Comparison of ENCODE assay signal across 1 cellular context in genomic region chr2:85394256-85394655, GRCh38.
TF ChIP-seq lines count a peak whose summit lies in the region.

No MANE protein-coding gene starts in this region.

TF ChIP-seq in SK-N-SH, 30 proteins besides CTCF, POLR2A, EP300 and RAD21 (continued from another document):
- TF ChIP-seq, protein P1, sequence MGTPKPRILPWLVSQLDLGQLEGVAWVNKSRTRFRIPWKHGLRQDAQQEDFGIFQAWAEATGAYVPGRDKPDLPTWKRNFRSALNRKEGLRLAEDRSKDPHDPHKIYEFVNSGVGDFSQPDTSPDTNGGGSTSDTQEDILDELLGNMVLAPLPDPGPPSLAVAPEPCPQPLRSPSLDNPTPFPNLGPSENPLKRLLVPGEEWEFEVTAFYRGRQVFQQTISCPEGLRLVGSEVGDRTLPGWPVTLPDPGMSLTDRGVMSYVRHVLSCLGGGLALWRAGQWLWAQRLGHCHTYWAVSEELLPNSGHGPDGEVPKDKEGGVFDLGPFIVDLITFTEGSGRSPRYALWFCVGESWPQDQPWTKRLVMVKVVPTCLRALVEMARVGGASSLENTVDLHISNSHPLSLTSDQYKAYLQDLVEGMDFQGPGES (IDR thresholded peaks at IDR 0.05; ENCODE audit: low read depth, low read length): no peak
- no peak for TF ChIP-seq ELF1 (IDR thresholded peaks at IDR 0.05)
- no peak for TF ChIP-seq MAX (IDR thresholded peaks at IDR 0.05; ENCODE audit: low read depth)
- TF ChIP-seq, protein P2, sequence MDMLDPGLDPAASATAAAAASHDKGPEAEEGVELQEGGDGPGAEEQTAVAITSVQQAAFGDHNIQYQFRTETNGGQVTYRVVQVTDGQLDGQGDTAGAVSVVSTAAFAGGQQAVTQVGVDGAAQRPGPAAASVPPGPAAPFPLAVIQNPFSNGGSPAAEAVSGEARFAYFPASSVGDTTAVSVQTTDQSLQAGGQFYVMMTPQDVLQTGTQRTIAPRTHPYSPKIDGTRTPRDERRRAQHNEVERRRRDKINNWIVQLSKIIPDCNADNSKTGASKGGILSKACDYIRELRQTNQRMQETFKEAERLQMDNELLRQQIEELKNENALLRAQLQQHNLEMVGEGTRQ (IDR thresholded peaks at IDR 0.05; ENCODE audit: borderline replicate concordance, low read depth, low read length): no peak
- TF ChIP-seq RXRA (IDR thresholded peaks at IDR 0.05; ENCODE audit: borderline replicate concordance, low read depth): no peak
- TF ChIP-seq NFIC (IDR thresholded peaks at IDR 0.05; ENCODE audit: borderline replicate concordance): no peak
- TF ChIP-seq POLR2AphosphoS5 (IDR thresholded peaks at IDR 0.05; ENCODE audit: low read depth, low read length): no peak
- no peak for TF ChIP-seq SMC3 (IDR thresholded peaks at IDR 0.05; ENCODE audit: low read depth, low read length)
- no peak for TF ChIP-seq FOXM1 (IDR thresholded peaks at IDR 0.05; ENCODE audit: low read depth)
- no peak for TF ChIP-seq GABPA (IDR thresholded peaks at IDR 0.05; ENCODE audit: low read depth)
- TF ChIP-seq YY1 (IDR thresholded peaks at IDR 0.05; ENCODE audit: low read depth): no peak
- TF ChIP-seq, protein P3, sequence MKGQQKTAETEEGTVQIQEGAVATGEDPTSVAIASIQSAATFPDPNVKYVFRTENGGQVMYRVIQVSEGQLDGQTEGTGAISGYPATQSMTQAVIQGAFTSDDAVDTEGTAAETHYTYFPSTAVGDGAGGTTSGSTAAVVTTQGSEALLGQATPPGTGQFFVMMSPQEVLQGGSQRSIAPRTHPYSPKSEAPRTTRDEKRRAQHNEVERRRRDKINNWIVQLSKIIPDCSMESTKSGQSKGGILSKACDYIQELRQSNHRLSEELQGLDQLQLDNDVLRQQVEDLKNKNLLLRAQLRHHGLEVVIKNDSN (IDR thresholded peaks at IDR 0.05; ENCODE audit: borderline replicate concordance, low read depth): no peak
- TF ChIP-seq TCF12 (IDR thresholded peaks at IDR 0.05): no peak
- no peak for TF ChIP-seq MXI1 (IDR thresholded peaks at IDR 0.05; ENCODE audit: low read depth, low read length)
- no peak for TF ChIP-seq FOXJ3 (CRISPR knock-in tag; IDR thresholded peaks at IDR 0.05)
- TF ChIP-seq, protein P4, sequence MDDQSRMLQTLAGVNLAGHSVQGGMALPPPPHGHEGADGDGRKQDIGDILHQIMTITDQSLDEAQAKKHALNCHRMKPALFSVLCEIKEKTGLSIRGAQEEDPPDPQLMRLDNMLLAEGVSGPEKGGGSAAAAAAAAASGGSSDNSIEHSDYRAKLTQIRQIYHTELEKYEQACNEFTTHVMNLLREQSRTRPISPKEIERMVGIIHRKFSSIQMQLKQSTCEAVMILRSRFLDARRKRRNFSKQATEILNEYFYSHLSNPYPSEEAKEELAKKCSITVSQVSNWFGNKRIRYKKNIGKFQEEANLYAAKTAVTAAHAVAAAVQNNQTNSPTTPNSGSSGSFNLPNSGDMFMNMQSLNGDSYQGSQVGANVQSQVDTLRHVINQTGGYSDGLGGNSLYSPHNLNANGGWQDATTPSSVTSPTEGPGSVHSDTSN (IDR thresholded peaks at IDR 0.05): no peak
- TF ChIP-seq EZH2phosphoT487 (IDR thresholded peaks at IDR 0.05; ENCODE audit: borderline replicate concordance, low read depth): no peak
- TF ChIP-seq, protein P5, sequence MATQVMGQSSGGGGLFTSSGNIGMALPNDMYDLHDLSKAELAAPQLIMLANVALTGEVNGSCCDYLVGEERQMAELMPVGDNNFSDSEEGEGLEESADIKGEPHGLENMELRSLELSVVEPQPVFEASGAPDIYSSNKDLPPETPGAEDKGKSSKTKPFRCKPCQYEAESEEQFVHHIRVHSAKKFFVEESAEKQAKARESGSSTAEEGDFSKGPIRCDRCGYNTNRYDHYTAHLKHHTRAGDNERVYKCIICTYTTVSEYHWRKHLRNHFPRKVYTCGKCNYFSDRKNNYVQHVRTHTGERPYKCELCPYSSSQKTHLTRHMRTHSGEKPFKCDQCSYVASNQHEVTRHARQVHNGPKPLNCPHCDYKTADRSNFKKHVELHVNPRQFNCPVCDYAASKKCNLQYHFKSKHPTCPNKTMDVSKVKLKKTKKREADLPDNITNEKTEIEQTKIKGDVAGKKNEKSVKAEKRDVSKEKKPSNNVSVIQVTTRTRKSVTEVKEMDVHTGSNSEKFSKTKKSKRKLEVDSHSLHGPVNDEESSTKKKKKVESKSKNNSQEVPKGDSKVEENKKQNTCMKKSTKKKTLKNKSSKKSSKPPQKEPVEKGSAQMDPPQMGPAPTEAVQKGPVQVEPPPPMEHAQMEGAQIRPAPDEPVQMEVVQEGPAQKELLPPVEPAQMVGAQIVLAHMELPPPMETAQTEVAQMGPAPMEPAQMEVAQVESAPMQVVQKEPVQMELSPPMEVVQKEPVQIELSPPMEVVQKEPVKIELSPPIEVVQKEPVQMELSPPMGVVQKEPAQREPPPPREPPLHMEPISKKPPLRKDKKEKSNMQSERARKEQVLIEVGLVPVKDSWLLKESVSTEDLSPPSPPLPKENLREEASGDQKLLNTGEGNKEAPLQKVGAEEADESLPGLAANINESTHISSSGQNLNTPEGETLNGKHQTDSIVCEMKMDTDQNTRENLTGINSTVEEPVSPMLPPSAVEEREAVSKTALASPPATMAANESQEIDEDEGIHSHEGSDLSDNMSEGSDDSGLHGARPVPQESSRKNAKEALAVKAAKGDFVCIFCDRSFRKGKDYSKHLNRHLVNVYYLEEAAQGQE (IDR thresholded peaks at IDR 0.05; ENCODE audit: low read depth, low read length): no peak
